Comparison of ENCODE assay signal across 1 cellular context in the genomic region with DNA sequence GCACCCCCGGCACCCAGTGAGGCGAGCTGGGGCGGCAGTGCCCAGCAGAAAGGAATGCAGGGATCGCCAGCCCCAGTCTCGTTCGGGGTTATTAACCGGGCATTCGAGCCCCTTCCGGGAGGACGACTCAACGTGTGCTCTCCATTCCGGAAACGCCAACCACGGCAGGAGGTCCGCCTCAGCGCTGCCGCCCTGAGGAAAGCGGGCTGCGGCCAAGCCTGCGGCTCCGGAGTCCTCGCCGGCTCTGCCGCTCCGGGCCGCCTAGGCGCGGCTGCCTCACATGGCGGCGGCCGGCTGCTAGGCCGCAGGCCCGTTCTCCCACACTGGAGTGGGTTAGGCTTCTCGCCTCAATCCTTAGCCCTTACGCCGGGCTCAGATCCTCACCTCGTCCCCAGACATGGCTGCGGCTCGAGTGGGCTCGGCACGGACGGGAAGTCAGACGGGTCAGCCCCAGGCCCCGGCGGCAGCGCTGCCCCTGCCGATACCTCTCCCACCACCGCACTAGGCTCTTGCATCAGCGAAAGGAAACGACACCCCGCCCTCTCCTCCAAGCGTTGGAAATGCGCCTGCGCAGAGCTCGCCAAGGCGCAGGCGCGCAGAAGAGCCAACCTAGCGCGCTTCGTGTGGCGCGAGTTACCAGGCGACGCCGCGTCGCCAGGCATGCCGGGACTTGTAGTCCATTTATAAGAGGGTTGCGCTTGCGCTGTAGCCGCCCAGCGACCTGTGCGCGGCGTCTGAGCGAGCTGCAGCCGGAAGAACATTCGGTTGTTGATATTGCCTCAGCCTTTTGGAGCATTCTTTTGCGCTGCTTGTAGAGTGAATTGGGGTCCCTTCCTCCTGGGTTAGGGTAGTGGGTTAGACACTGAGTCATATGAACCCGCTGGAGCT.
TF ChIP-seq lines count a peak whose summit lies in the region.

A gene with protein sequence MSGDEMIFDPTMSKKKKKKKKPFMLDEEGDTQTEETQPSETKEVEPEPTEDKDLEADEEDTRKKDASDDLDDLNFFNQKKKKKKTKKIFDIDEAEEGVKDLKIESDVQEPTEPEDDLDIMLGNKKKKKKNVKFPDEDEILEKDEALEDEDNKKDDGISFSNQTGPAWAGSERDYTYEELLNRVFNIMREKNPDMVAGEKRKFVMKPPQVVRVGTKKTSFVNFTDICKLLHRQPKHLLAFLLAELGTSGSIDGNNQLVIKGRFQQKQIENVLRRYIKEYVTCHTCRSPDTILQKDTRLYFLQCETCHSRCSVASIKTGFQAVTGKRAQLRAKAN (minus strand): TSS at position 532 of the 888 bp plus-strand sequence. CDS start 133 bp downstream, at position 399.

TF ChIP-seq in WTC11, 78 proteins besides CTCF, POLR2A, EP300 and RAD21 (continued from another document):
- TF ChIP-seq, protein P1, sequence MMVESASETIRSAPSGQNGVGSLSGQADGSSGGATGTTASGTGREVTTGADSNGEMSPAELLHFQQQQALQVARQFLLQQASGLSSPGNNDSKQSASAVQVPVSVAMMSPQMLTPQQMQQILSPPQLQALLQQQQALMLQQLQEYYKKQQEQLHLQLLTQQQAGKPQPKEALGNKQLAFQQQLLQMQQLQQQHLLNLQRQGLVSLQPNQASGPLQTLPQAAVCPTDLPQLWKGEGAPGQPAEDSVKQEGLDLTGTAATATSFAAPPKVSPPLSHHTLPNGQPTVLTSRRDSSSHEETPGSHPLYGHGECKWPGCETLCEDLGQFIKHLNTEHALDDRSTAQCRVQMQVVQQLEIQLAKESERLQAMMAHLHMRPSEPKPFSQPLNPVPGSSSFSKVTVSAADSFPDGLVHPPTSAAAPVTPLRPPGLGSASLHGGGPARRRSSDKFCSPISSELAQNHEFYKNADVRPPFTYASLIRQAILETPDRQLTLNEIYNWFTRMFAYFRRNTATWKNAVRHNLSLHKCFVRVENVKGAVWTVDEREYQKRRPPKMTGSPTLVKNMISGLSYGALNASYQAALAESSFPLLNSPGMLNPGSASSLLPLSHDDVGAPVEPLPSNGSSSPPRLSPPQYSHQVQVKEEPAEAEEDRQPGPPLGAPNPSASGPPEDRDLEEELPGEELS (CRISPR knock-in tag; IDR thresholded peaks at IDR 0.05) = peak; percentile 87
- TF ChIP-seq ATF1 (CRISPR knock-in tag; IDR thresholded peaks at IDR 0.05) = no peak
- TF ChIP-seq TEAD4 (CRISPR knock-in tag; IDR thresholded peaks at IDR 0.05) = peak; percentile 81; the same call in 1 of the 2 replicates
- TF ChIP-seq RELA (CRISPR knock-in tag; IDR thresholded peaks at IDR 0.05; ENCODE audit: borderline replicate concordance) = peak; percentile 94
- TF ChIP-seq, protein P2, sequence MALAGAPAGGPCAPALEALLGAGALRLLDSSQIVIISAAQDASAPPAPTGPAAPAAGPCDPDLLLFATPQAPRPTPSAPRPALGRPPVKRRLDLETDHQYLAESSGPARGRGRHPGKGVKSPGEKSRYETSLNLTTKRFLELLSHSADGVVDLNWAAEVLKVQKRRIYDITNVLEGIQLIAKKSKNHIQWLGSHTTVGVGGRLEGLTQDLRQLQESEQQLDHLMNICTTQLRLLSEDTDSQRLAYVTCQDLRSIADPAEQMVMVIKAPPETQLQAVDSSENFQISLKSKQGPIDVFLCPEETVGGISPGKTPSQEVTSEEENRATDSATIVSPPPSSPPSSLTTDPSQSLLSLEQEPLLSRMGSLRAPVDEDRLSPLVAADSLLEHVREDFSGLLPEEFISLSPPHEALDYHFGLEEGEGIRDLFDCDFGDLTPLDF (CRISPR knock-in tag; IDR thresholded peaks at IDR 0.05) = no peak
- TF ChIP-seq, protein P3, sequence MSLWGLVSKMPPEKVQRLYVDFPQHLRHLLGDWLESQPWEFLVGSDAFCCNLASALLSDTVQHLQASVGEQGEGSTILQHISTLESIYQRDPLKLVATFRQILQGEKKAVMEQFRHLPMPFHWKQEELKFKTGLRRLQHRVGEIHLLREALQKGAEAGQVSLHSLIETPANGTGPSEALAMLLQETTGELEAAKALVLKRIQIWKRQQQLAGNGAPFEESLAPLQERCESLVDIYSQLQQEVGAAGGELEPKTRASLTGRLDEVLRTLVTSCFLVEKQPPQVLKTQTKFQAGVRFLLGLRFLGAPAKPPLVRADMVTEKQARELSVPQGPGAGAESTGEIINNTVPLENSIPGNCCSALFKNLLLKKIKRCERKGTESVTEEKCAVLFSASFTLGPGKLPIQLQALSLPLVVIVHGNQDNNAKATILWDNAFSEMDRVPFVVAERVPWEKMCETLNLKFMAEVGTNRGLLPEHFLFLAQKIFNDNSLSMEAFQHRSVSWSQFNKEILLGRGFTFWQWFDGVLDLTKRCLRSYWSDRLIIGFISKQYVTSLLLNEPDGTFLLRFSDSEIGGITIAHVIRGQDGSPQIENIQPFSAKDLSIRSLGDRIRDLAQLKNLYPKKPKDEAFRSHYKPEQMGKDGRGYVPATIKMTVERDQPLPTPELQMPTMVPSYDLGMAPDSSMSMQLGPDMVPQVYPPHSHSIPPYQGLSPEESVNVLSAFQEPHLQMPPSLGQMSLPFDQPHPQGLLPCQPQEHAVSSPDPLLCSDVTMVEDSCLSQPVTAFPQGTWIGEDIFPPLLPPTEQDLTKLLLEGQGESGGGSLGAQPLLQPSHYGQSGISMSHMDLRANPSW (CRISPR knock-in tag; conservative IDR thresholded peaks at IDR 0.05; ENCODE audit: low read depth) = no peak
